Comparison of ENCODE assay signal across 15 cellular contexts in genomic region chr17:57943645-57944044, GRCh38. TPM values are rescaled to one million over a fixed set of nuclear protein-coding genes. Genes with fewer than 3 reads are reported as not detected.
DNase-seq lines count a peak whose midpoint lies in the region; TF ChIP-seq lines count a peak whose summit lies in the region.
"Had no signal": no experiment of that assay in that cellular context is flagged by ENCODE, and none has a peak within 500 bp of the region (broad histone marks: within the 10 kb centered on the region; RNA-seq: fewer than 3 reads in every experiment).

No MANE protein-coding gene starts in this region.

- POLR2A ChIA-PET in HEK293 (lab: Yijun Ruan, JAX): interaction anchor here (0.7 kb wide), 1 partner anchor 10 kb away, joined by 3 read pairs; no protein-coding TSS in a partner anchor

- H3K36me3 ChIP-seq in HEK293 (ENCODE audit: control insufficient read depth in 2 of 2, insufficient read depth in 1 of 2, low read length in 2 of 2) (no peaks in the 10 kb centered on the region), smooth muscle cell (ENCODE audit: low read depth) (no peaks in the 10 kb centered on the region), MG63 (no peaks in the 10 kb centered on the region)

- CTCF ChIA-PET in HEK293 (lab: Yijun Ruan, JAX): interaction anchor here (0.6 to 2.3 kb wide), 4 partner anchors 11 to 1861 kb away, joined by 3 to 9 read pairs (median 4); partner anchors contain the start of gene CUEDC1

- H3K9me3 ChIP-seq in HEK293 (ENCODE audit: control insufficient read depth, insufficient read depth, low read depth, low read length) (no peaks in the 10 kb centered on the region), smooth muscle cell (replicated peaks; ENCODE audit: low read depth) (no peaks in the 10 kb centered on the region), MG63 (no peaks in the 10 kb centered on the region)

- H2AFZ ChIP-seq in smooth muscle cell (ENCODE audit: low read depth): no peak overlapping the region
- H2AFZ ChIP-seq: GM23338 had no signal

- peaks cover 49% of the 10 kb centered on the region for H3K4me1 ChIP-seq in HEK293 (ENCODE audit: control insufficient read depth, insufficient read depth, low read length)
- H3K4me1 ChIP-seq in smooth muscle cell (ENCODE audit: low read depth): peaks cover 29% of the 10 kb centered on the region

- no peak overlapping the region for H3K9ac ChIP-seq in smooth muscle cell (ENCODE audit: low read depth)

- H3F3A ChIP-seq in smooth muscle cell (ENCODE audit: low read depth): peaks cover 23% of the 10 kb centered on the region

- TF ChIP-seq CTCF in HEK293 (tag by site-specific recombination; IDR thresholded peaks at IDR 0.05) (no peak), smooth muscle cell (IDR thresholded peaks at IDR 0.05; ENCODE audit: borderline replicate concordance, insufficient read depth, poor library complexity, severe bottlenecking) (no peak)

- DNase-seq in amniotic epithelial cell (ENCODE audit: low read depth): peak; percentile 44
- no peak for DNase-seq in smooth muscle cell (lab: John Stamatoyannopoulos, UW; ENCODE audit: unreplicated experiment)
- DNase-seq in RKO (ENCODE audit: low spot score): no peak
- DNase-seq in activated naive CD4-positive, alpha-beta T cell treated with anti-CD3 and anti-CD28 coated beads, Interleukin-2, amount 50 U/mL, for 16 hours: no peak
- DNase-seq in GF-D8 (lab: John Stamatoyannopoulos, UW): no peak
- DNase-seq in MG63: no peak
- DNase-seq: activated CD4-positive, alpha-beta T cell treated with anti-CD3 and anti-CD28 coated beads for 4 hours; central memory CD4-positive, alpha-beta T cell; naive B cell; retina; stimulated activated CD4-positive, alpha-beta T cell treated with anti-CD3 and anti-CD28 coated beads, Interleukin-4, amount 100 ng/mL, for 1 hour; T1000 had no signal

- H3K27me3 ChIP-seq in layer of hippocampus (ENCODE audit: control insufficient read depth, insufficient read depth, low read length) (no peaks in the 10 kb centered on the region), smooth muscle cell (ENCODE audit: low read depth) (no peaks in the 10 kb centered on the region), MG63 (no peaks in the 10 kb centered on the region)

- H4K20me1 ChIP-seq in smooth muscle cell (ENCODE audit: low read depth): peaks cover 32% of the 10 kb centered on the region

- H3K79me2 ChIP-seq in smooth muscle cell (ENCODE audit: low read depth): peaks cover 32% of the 10 kb centered on the region

- WGBS in smooth muscle cell (ENCODE audit: low lambda C conversion rate): 75% methylated on average over 3 of the region's 3 CpGs

- H3K4me2 ChIP-seq in smooth muscle cell: no peak overlapping the region
- H3K4me2 ChIP-seq: GM23338 had no signal

- H3K4me3 ChIP-seq in HEK293 (ENCODE audit: low read depth, low read length): no peak overlapping the region
- H3K4me3 ChIP-seq in smooth muscle cell: no peak overlapping the region
- H3K4me3 ChIP-seq in MG63: no peak overlapping the region
- H3K4me3 ChIP-seq: GM23338 had no signal

- H3K27ac ChIP-seq in HEK293 (ENCODE audit: extremely low read depth, low read depth, low read length) (no peak overlapping the region), layer of hippocampus (ENCODE audit: low read depth, low read length) (peak overlapping the region; percentile 83), smooth muscle cell (ENCODE audit: low read depth) (peak overlapping the region; percentile 10)

TF ChIP-seq in HEK293, 187 proteins besides CTCF, POLR2A, EP300 and RAD21:
- TF ChIP-seq PRDM4 (tag by site-specific recombination; IDR thresholded peaks at IDR 0.05) (peak; percentile 91), ZNF112 (tag by site-specific recombination; IDR thresholded peaks at IDR 0.05) (no peak), ZNF624 (tag by site-specific recombination; IDR thresholded peaks at IDR 0.05) (no peak)

RNA-seq across cellular contexts. Expression of gene CUEDC1, which starts 11.6 kb away (rescaled TPM):
- total RNA-seq in smooth muscle cell: 7.0 and 11.1 TPM in 2 replicates
- 10.4 and 11.7 TPM in 2 replicates for polyA plus RNA-seq in smooth muscle cell
- 3.0 and 10.2 TPM in 2 replicates for total RNA-seq in MG63 (2014; rRNA removed; shearing (Covaris generic); ENCODE audit: low replicate concordance)

RNA-seq across cellular contexts. Expression of gene VEZF1, which starts 44.4 kb away (rescaled TPM):
- 52.1 and 61.8 TPM in 2 replicates for total RNA-seq in smooth muscle cell
- polyA plus RNA-seq in smooth muscle cell: 24.9 and 25.3 TPM in 2 replicates
- 30.6 and 54.3 TPM in 2 replicates for total RNA-seq in MG63 (2014; rRNA removed; shearing (Covaris generic); ENCODE audit: low replicate concordance)
